In the genomic region with DNA sequence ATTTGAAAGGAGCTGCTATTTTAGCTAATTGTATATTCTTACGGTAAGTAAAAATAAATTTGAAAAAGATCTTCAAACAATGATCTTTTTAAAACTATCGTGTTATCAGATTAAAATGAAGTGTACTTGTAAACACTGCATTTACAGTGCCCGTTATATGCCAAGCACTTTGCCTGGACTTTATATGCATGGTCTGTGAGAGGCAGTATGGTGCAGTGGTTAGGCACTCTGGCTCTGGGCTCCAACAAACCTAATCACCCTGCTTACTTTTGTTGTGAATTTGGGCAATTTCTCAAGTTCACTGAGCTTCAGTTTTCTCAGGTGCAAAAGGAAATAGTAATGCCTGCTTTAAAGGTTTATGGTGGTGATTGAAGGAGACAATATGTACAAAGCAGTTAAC, we compare ENCODE assay signal across 1 cellular context.
TF ChIP-seq lines count a peak whose summit lies in the region.

No MANE protein-coding gene starts in this region.

TF ChIP-seq in IMR-90, 13 proteins besides CTCF, POLR2A, EP300 and RAD21 (continued from another document):
- TF ChIP-seq, protein P1, sequence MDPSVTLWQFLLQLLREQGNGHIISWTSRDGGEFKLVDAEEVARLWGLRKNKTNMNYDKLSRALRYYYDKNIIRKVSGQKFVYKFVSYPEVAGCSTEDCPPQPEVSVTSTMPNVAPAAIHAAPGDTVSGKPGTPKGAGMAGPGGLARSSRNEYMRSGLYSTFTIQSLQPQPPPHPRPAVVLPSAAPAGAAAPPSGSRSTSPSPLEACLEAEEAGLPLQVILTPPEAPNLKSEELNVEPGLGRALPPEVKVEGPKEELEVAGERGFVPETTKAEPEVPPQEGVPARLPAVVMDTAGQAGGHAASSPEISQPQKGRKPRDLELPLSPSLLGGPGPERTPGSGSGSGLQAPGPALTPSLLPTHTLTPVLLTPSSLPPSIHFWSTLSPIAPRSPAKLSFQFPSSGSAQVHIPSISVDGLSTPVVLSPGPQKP (IDR thresholded peaks at IDR 0.05; ENCODE audit: borderline replicate concordance, low read depth, low read length) = no peak
- TF ChIP-seq MAZ (IDR thresholded peaks at IDR 0.05; ENCODE audit: borderline replicate concordance, low read depth, low read length) = no peak
- TF ChIP-seq MAFK (IDR thresholded peaks at IDR 0.05; ENCODE audit: low read depth, low read length) = no peak
- no peak for TF ChIP-seq RCOR1 (IDR thresholded peaks at IDR 0.05; ENCODE audit: insufficient replicate concordance, low read length)
- no peak for TF ChIP-seq CHD1 (IDR thresholded peaks at IDR 0.05; ENCODE audit: low read depth, low read length)
- no peak for TF ChIP-seq NFE2L2 (IDR thresholded peaks at IDR 0.05; ENCODE audit: low read depth, low read length)
